8 cellular contexts compared by ENCODE assay signal in the genomic region with DNA sequence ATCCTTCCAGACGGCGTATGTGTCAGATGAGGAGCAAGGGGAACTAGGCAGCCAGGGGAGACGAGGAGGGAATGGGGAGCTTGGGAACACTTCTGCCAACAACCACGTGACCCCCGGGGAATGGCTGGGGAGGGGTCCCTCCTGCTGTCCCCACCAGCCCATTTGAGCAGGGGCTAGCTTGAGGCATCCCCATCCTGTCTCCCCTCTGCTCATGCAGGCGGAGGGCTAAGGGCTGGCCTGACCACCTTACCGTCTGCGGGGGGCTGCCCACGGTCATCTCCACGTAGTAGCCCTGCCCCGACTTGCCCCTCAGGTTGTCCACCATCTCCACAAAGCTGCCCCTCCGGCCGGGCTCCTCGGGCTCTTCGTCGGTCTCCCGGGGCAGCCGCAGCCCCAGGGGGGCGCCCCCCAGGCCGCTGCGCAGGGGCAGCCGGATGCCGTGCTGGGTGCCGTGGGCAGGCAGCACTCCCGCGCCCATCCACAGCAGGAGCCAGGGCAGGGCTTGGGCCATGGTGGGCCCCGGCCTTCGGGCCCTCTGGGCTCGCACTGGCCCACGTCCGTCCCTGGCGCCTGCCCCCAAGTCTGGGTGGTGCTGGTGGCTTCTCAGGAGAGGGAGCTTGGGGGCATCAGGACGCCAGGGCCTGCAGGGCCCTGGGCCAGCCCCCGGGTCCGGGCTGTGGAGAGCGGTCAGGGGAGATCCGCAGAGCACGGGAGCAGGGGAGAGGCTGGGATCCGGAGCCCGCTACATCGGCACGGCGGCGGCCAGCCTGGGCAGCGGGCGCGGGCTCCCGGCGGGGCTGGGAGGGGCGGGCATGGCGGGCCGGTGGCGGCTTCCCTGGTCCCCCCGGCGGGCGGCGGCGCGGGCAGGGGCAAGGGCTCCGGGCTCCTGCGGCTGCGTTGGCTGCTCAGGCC. TPM values are rescaled to one million over a fixed set of nuclear protein-coding genes. Genes with fewer than 3 reads are reported as not detected.
DNase-seq lines count a peak whose midpoint lies in the region; ATAC-seq and TF ChIP-seq lines count a peak whose summit lies in the region.

No MANE protein-coding gene starts in this region.

- no peak overlapping the region for H4K5ac ChIP-seq in mesendoderm (ENCODE audit: low read length)

- no TSS peak for BruUV-seq in Panc1 (replicated peaks; lab: Mats Ljungman, UMichigan)

- H3K23ac ChIP-seq in mesendoderm (ENCODE audit: low read length), result peak overlapping the region; percentile 57

- no peak overlapping the region; the same call in 1 of the 2 replicates for H2AFZ ChIP-seq in DND-41 (ENCODE audit: low read depth, low read length)

- no peak overlapping the region for H4K8ac ChIP-seq in mesendoderm (ENCODE audit: low read depth, low read length)

- POLR2A ChIA-PET in Panc1 (lab: Charles Lee), result interaction anchor here (0.6 to 1.0 kb wide), 2 partner anchors 12 to 1490 kb away, joined by 4 read pairs; a partner anchor contains a TSS

- ATAC-seq in DND-41 (ENCODE audit: insufficient read depth, low read depth) (peak; percentile 30; the same call in 2 of the 3 replicates), Panc1 (peak; percentile 76), GM21717 (IDR thresholded peaks at IDR 0.05; ENCODE audit: unreplicated experiment) (no peak), GM18868 (IDR thresholded peaks at IDR 0.05; ENCODE audit: unreplicated experiment) (no peak)

- H2BK15ac ChIP-seq in mesendoderm (replicated peaks; ENCODE audit: low read depth), result no peak overlapping the region

- in situ Hi-C loops in Panc1 (cut with HindIII; ENCODE audit: low pct_unique_long_range_greater_than_20kb, low sequenced_read_pairs), result no loop called here

- peak overlapping the region in 1 of 2 experiments; percentile 50; a peak in 2 of 4 replicates for H3K4me3 ChIP-seq in DND-41 (ENCODE audit: low read depth in 1 of 2, low read length in 2 of 2)
- peak overlapping the region; percentile 63 to 81 for H3K4me3 ChIP-seq in Panc1 (ENCODE audit: low read depth in 2 of 2, low read length in 2 of 2)
- H3K4me3 ChIP-seq in choroid plexus epithelial cell (ENCODE audit: low read depth, low read length), result peak overlapping the region; percentile 78
- H3K4me3 ChIP-seq in mesendoderm (ENCODE audit: low read length), result peak overlapping the region; percentile 57
- H3K4me3 ChIP-seq in tibial artery, result peak overlapping the region; percentile 95 to 96

- H2AK5ac ChIP-seq in mesendoderm (ENCODE audit: low read length), result no peak overlapping the region

- no peaks in the 10 kb centered on the region for H3K36me3 ChIP-seq in DND-41 (ENCODE audit: insufficient read depth, low read length)
- H3K36me3 ChIP-seq in Panc1 (ENCODE audit: control insufficient read depth, insufficient read depth, low read length), result no peaks in the 10 kb centered on the region
- no peaks in the 10 kb centered on the region for H3K36me3 ChIP-seq in mesendoderm (ENCODE audit: control insufficient read depth, insufficient read depth, low read length)
- no peaks in the 10 kb centered on the region for H3K36me3 ChIP-seq in tibial artery

- H3K79me2 ChIP-seq in DND-41 (ENCODE audit: insufficient read depth, low read length), result no peaks in the 10 kb centered on the region
- H3K79me2 ChIP-seq in mesendoderm (ENCODE audit: control insufficient read depth, insufficient read depth, low read length), result no peaks in the 10 kb centered on the region

- no peak for TF ChIP-seq CTCF in DND-41 (IDR thresholded peaks at IDR 0.05; ENCODE audit: borderline replicate concordance, extremely low read depth, low read length, poor library complexity, severe bottlenecking)
- no peak for TF ChIP-seq CTCF in Panc1 (IDR thresholded peaks at IDR 0.05)
- no peak for TF ChIP-seq CTCF in choroid plexus epithelial cell (conservative IDR thresholded peaks at IDR 0.05; ENCODE audit: low read depth, low read length)
- TF ChIP-seq CTCF in tibial artery (IDR thresholded peaks at IDR 0.05), result no peak

- no peak overlapping the region for H2BK120ac ChIP-seq in mesendoderm (ENCODE audit: low read depth, low read length)

- peak overlapping the region; percentile 19 for H3K18ac ChIP-seq in mesendoderm (ENCODE audit: low read length)

- no peak overlapping the region for H2BK5ac ChIP-seq in mesendoderm (ENCODE audit: low read length)

- H3K79me1 ChIP-seq in mesendoderm (ENCODE audit: low read length), result no peaks in the 10 kb centered on the region

- no peaks in the 10 kb centered on the region for H3K9me3 ChIP-seq in DND-41 (ENCODE audit: insufficient read depth, low read length, severe bottlenecking)
- no peaks in the 10 kb centered on the region for H3K9me3 ChIP-seq in Panc1 (ENCODE audit: control insufficient read depth, insufficient read depth, low read depth, low read length)
- H3K9me3 ChIP-seq in tibial artery, result no peaks in the 10 kb centered on the region

- intact Hi-C loops in Panc1 (cut with micrococcal nuclease; ENCODE audit: unreplicated experiment), result loop anchor here (5.0 kb wide), 1 partner anchor 78 kb away; no protein-coding TSS in a partner anchor
- intact Hi-C loops in tibial artery (cut with DNase I; ENCODE audit: low total_unique reads), result loop anchor here (5.0 kb wide), 1 partner anchor 83 kb away; a partner anchor contains a TSS

- peaks cover 4% of the 10 kb centered on the region; the same call in 1 of the 2 replicates for H4K20me1 ChIP-seq in DND-41 (ENCODE audit: insufficient read depth, low read length)

- peak overlapping the region; percentile 66 for H3K4me2 ChIP-seq in DND-41 (ENCODE audit: insufficient read depth, low read length)
- peak overlapping the region; percentile 89 for H3K4me2 ChIP-seq in mesendoderm (ENCODE audit: low read length)

- CTCF ChIA-PET in Panc1 (lab: Charles Lee), result interaction anchor here (0.7 kb wide), 1 partner anchor 54 kb away, joined by 4 read pairs; no protein-coding TSS in a partner anchor

- H3K56ac ChIP-seq in mesendoderm (ENCODE audit: low read length), result peak overlapping the region; percentile 86

- peaks cover 59% of the 10 kb centered on the region for H3K27me3 ChIP-seq in DND-41 (ENCODE audit: insufficient read depth, low read length, poor library complexity)
- H3K27me3 ChIP-seq in Panc1 (ENCODE audit: control insufficient read depth, insufficient read depth, low read length), result no peaks in the 10 kb centered on the region
- H3K27me3 ChIP-seq in mesendoderm (ENCODE audit: insufficient read depth, low read length, poor library complexity), result no peaks in the 10 kb centered on the region
- no peaks in the 10 kb centered on the region for H3K27me3 ChIP-seq in tibial artery

- H3K4me1 ChIP-seq in DND-41 (ENCODE audit: insufficient read depth, low read length), result peaks cover 10% of the 10 kb centered on the region
- H3K4me1 ChIP-seq in Panc1 (ENCODE audit: control insufficient read depth, insufficient read depth, low read length), result peaks cover 11% of the 10 kb centered on the region
- peaks cover 8% of the 10 kb centered on the region for H3K4me1 ChIP-seq in mesendoderm (ENCODE audit: control insufficient read depth, low read depth, low read length)
- H3K4me1 ChIP-seq in tibial artery, result peaks cover 0 to 38% (median 21%) of the 10 kb centered on the region in 4 donors

- H3K27ac ChIP-seq in DND-41 (ENCODE audit: low read length), result no peak overlapping the region
- H3K27ac ChIP-seq in Panc1 (ENCODE audit: low read length), result no peak overlapping the region; the same call in 1 of the 2 replicates
- no peak overlapping the region for H3K27ac ChIP-seq in mesendoderm (ENCODE audit: low read depth, low read length)
- peak overlapping the region; percentile 62 to 78 for H3K27ac ChIP-seq in tibial artery

- peak overlapping the region; percentile 34; the same call in 1 of the 2 replicates for H3K9ac ChIP-seq in DND-41 (ENCODE audit: low read depth, low read length)
- peak overlapping the region; percentile 79 for H3K9ac ChIP-seq in mesendoderm (ENCODE audit: low read length)

- DNase-seq in DND-41 (no peak), Panc1 (ENCODE audit: low read depth, low spot score) (no peak), choroid plexus epithelial cell (ENCODE audit: low read depth) (no peak), mesendoderm (no peak), tibial artery (no peak), DMS79 treated with DMSO at 0.1 percent for 48 hours (lab: John Stamatoyannopoulos, UW) (no peak)

- H3K4ac ChIP-seq in mesendoderm (ENCODE audit: low read depth, low read length), result peak overlapping the region; percentile 41

- no CpG with 5 or more reads among the region's 62 CpGs for WGBS in mesendoderm (ENCODE audit: extremely low coverage, insufficient coverage, low lambda C conversion rate)

RNA-seq across cellular contexts. Expression of a gene that starts 0.5 kb away (rescaled TPM):
- total RNA-seq in Panc1 (2021; ENCODE audit: unreplicated experiment), result 4.9 TPM
- 9.2 TPM for polyA plus RNA-seq in Panc1 (2012; ENCODE audit: insufficient read length)
- polyA plus RNA-seq in mesendoderm (2013, experiment 1 of 2), result 6.1 TPM
- polyA plus RNA-seq in mesendoderm (2013, experiment 2 of 2), result 6.0 TPM

RNA-seq across cellular contexts. Expression of a gene that starts 12.1 kb away (rescaled TPM):
- total RNA-seq in Panc1 (2021; ENCODE audit: unreplicated experiment), result 75.4 TPM
- 43.0 TPM for polyA plus RNA-seq in Panc1 (2012; ENCODE audit: insufficient read length)
- 17.4 TPM for polyA plus RNA-seq in mesendoderm (2013, experiment 1 of 2)
- 16.2 TPM for polyA plus RNA-seq in mesendoderm (2013, experiment 2 of 2)

RNA-seq across cellular contexts. Expression of a gene that starts 24.4 kb away (rescaled TPM):
- 10.8 TPM for total RNA-seq in Panc1 (2021; ENCODE audit: unreplicated experiment)
- polyA plus RNA-seq in Panc1 (2012; ENCODE audit: insufficient read length), result 3.8 TPM
- polyA plus RNA-seq in mesendoderm (2013, experiment 1 of 2), result 4.8 TPM
- polyA plus RNA-seq in mesendoderm (2013, experiment 2 of 2), result 5.1 TPM

Comparison
In these comparisons a context has a peak if more than half of its experiments do, and no peak if none do; other contexts are left out.
1. ATAC-seq: peak in DND-41 (single experiment) and Panc1 (single experiment); none in GM21717 (single experiment) and GM18868 (single experiment).
2. H3K27ac ChIP-seq: peak in tibial artery (2 of 2); none in DND-41 (single experiment), Panc1 (single experiment) and mesendoderm (single experiment).